Comparison of ENCODE assay signal across 1 cellular context in the genomic region with DNA sequence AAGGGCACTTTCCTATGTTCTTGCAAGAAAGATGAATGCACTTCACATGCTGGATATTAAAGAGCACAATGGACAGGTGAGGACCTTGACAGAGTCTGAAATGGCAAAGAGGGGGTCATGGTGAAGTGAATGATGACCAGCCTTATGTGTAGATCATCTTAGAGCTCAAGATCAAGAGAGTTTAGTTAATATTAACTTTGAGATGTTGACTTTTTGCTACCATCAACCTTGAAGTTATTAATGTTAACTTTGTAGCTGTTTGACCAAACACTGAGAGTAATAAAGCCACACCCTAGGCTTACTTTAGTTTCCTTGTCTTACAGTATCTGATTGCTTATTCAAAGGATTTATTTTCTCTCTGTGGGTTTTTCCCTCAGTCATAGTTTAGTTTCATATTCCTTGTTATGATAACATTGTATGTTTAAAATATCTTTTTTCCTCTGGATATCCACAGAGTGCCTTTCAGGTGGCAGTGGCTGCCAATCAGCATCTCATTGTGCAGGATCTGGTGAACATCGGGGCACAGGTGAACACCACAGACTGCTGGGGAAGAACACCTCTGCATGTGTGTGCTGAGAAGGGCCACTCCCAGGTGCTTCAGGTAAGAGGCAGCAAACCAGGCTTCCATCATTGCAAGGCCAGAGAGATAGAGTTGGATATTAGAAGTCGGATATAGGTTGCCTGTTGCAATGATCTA.
TF ChIP-seq lines count a peak whose summit lies in the region.

No MANE protein-coding gene starts in this region.

TF ChIP-seq in A549, 52 proteins besides CTCF, POLR2A, EP300 and RAD21 (continued from another document):
- TF ChIP-seq, protein P1, sequence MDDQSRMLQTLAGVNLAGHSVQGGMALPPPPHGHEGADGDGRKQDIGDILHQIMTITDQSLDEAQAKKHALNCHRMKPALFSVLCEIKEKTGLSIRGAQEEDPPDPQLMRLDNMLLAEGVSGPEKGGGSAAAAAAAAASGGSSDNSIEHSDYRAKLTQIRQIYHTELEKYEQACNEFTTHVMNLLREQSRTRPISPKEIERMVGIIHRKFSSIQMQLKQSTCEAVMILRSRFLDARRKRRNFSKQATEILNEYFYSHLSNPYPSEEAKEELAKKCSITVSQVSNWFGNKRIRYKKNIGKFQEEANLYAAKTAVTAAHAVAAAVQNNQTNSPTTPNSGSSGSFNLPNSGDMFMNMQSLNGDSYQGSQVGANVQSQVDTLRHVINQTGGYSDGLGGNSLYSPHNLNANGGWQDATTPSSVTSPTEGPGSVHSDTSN (IDR thresholded peaks at IDR 0.05), result no peak
- TF ChIP-seq SREBF2 (IDR thresholded peaks at IDR 0.05) (no peak), PHF8 (IDR thresholded peaks at IDR 0.05; ENCODE audit: borderline replicate concordance, low read depth) (no peak), USF2 (IDR thresholded peaks at IDR 0.05) (no peak), JUN (IDR thresholded peaks at IDR 0.05) (peak in 1 of 2 experiments; percentile 68; a peak in 1 of 5 replicates), CBX8 (IDR thresholded peaks at IDR 0.05) (no peak), ZC3H11A (IDR thresholded peaks at IDR 0.05) (no peak), MAFK (IDR thresholded peaks at IDR 0.05; ENCODE audit: partially characterized antibody) (no peak), JUNB (IDR thresholded peaks at IDR 0.05) (peak; percentile 33; the same call in 1 of the 2 replicates)
- TF ChIP-seq, protein P2, sequence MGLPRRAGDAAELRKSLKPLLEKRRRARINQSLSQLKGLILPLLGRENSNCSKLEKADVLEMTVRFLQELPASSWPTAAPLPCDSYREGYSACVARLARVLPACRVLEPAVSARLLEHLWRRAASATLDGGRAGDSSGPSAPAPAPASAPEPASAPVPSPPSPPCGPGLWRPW (IDR thresholded peaks at IDR 0.05), result no peak
